Comparison of ENCODE assay signal across 27 cellular contexts in the genomic region with DNA sequence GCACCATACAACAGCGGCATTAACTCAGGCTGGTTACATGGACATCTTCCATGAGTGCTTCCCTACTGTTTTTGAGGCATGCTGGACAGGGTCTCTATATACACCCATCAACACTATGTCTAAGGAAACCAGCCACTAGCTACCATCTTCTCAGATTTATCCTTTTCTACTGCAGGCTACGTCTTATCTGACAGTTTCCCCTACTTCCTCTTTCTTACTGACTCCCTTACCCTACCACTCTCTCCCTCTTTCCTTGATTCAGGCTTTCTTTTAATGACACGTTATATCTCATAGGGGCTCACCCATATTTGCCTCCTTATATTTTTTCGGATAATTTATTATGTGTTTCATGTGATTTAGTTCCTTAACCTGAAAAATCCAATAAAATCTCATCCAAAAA. TPM values are rescaled to one million over a fixed set of nuclear protein-coding genes. Genes with fewer than 3 reads are reported as not detected.
"Had no signal": no experiment of that assay in that cellular context is flagged by ENCODE, and none has a peak within 500 bp of the region (broad histone marks: within the 10 kb centered on the region; RNA-seq: fewer than 3 reads in every experiment).

No MANE protein-coding gene starts in this region.

- ATAC-seq: activated naive CD4-positive, alpha-beta T cell treated with anti-CD3 and anti-CD28 coated beads, Interleukin-2, amount 50 U/mL, for 72 hours; activated T-helper 17 cell treated with anti-CD3 and anti-CD28 coated beads, Interleukin-2, amount 50 U/mL, for 72 hours; heart left ventricle; left colon; sciatic nerve; upper lobe of right lung; WTC11 had no signal

- H3K36me3 ChIP-seq: heart left ventricle, neural progenitor cell, upper lobe of right lung had no signal

- H3K9me3 ChIP-seq: upper lobe of right lung had no signal

- H3K27ac ChIP-seq: heart left ventricle, neural progenitor cell, upper lobe of right lung had no signal

- H3K4me3 ChIP-seq: heart left ventricle, neural progenitor cell, upper lobe of right lung had no signal

- H3K27me3 ChIP-seq: heart left ventricle, neural progenitor cell, upper lobe of right lung had no signal

- DNase-seq: activated CD8-positive, alpha-beta memory T cell treated with anti-CD3 and anti-CD28 coated beads for 24 hours; activated CD8-positive, alpha-beta memory T cell treated with anti-CD3 and anti-CD28 coated beads, Interleukin-2, amount 50 U/mL, for 4 hours; activated T-cell treated with anti-CD3 and anti-CD28 coated beads, Interleukin-2, amount 50 U/mL, for 24 hours; aorta; heart left ventricle; islet precursor cell; left colon; mesenchymal stem cell; small intestine; stimulated activated CD4-positive, alpha-beta T cell treated with anti-CD3 and anti-CD28 coated beads, Interleukin-15, amount 100 ng/mL, for 24 hours; stimulated activated CD8-positive, alpha-beta memory T cell treated with anti-CD3 and anti-CD28 coated beads, Interleukin-4, amount 100 ng/mL, for 48 hours; stimulated activated naive CD4-positive, alpha-beta T cell; T-helper 2 cell; upper lobe of right lung had no signal

- H3K4me1 ChIP-seq: neural progenitor cell, upper lobe of right lung had no signal

RNA-seq across cellular contexts. Expression of gene DDI1, which starts 41.8 kb away (rescaled TPM):
- total RNA-seq: activated naive CD4-positive, alpha-beta T cell treated with anti-CD3 and anti-CD28 coated beads, Interleukin-2, amount 50 U/mL, for 72 hours; activated T-helper 17 cell treated with anti-CD3 and anti-CD28 coated beads, Interleukin-2, amount 50 U/mL, for 72 hours; aorta; cardiac septum; chondrocyte; epithelial cell of proximal tubule; heart left ventricle; left colon; lower leg skin; mononuclear cell; omental fat pad; posterior vena cava; renal cortical epithelial cell; sciatic nerve; upper lobe of right lung; WTC11 had no signal
